In the genomic region with DNA sequence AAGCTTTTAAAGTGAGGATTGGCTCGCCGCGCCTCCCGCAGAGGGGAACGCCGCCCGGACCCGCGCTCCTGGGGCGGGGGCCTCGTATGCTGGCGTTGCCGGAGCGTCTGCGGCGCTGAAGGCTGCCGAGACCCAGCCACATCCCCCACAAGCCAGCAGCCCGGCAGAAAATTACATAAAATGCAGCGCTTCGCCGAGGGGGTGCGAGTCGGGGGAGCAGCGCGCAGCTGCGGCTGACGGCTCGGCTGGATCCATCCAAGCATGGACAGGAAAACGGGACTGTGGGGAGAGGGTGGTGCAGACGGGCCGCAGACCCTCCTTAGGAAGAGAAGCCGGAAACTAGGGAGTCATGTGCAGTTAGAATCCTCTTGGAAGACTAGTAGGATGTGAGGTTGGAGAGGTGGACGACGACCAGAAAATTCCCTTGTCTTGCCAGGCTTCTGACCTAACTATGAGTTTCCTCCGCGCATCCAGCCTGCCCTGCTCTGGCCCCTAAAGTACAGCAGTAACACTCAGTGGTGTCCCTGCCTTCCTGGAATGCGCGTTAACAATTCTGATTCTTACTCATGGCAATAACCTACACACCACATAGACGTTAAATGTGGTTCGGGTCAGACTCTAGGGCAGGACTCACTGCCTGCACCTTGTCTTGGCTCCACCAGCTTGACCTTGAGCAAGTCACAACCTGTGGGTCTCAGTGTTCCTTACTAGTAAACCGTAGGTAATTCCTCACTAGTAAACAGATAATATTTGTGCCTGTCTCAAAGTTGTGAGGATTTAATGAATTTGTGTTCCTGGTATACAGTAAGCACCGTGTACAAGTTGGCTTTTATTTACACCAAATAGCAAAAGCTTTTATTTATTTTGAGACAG, we compare ENCODE assay signal across 8 cellular contexts. TPM values are rescaled to one million over a fixed set of nuclear protein-coding genes. Genes with fewer than 3 reads are reported as not detected.
DNase-seq lines count a peak whose midpoint lies in the region; ATAC-seq and TF ChIP-seq lines count a peak whose summit lies in the region.

No MANE protein-coding gene starts in this region.

- peak overlapping the region; percentile 91 for H3K27ac Mint-ChIP-seq in activated T-helper 1 cell treated with anti-CD3 and anti-CD28 coated beads, Interleukin-12 subunit alpha, Interleukin-12 subunit beta, Interleukin-2, Interleukin-4 antibody, amounts not matched to agents 30 ng/mL and 10 ng/mL and 1 ng/mL, durations not matched to agents 14 hours and 24 hours and 36 hours
- peak overlapping the region in 5 of 6 donors; percentile 83 to 96 (median 92) for H3K27ac Mint-ChIP-seq in naive B cell

- peaks cover 29% of the 10 kb centered on the region for H3K4me1 Mint-ChIP-seq in activated T-helper 1 cell treated with anti-CD3 and anti-CD28 coated beads, Interleukin-12 subunit alpha, Interleukin-12 subunit beta, Interleukin-2, Interleukin-4 antibody, amounts not matched to agents 30 ng/mL and 10 ng/mL and 1 ng/mL, durations not matched to agents 14 hours and 24 hours and 36 hours (ENCODE audit: low read depth)
- H3K4me1 Mint-ChIP-seq in naive B cell, result peaks cover 41 to 69% (median 43%) of the 10 kb centered on the region in 3 donors

- H3K36me3 Mint-ChIP-seq in activated T-helper 1 cell treated with anti-CD3 and anti-CD28 coated beads, Interleukin-12 subunit alpha, Interleukin-12 subunit beta, Interleukin-2, Interleukin-4 antibody, amounts not matched to agents 30 ng/mL and 10 ng/mL and 1 ng/mL, durations not matched to agents 14 hours and 24 hours and 36 hours (ENCODE audit: low read depth), result peaks cover 14% of the 10 kb centered on the region
- H3K36me3 Mint-ChIP-seq in naive B cell, result peaks cover 0 to 5% of the 10 kb centered on the region in 2 donors

- peak overlapping the region; percentile 78 for H3K4me3 ChIP-seq in AG10803 (ENCODE audit: low read length)
- peak overlapping the region; percentile 68 to 88 (median 79) for H3K4me3 ChIP-seq in subcutaneous abdominal adipose tissue (ENCODE audit: low read depth in 1 of 5, low read length in 5 of 5)

- ATAC-seq in HG03521 (IDR thresholded peaks at IDR 0.05; ENCODE audit: unreplicated experiment), result peak; percentile 5
- peak; percentile 11 to 15 for ATAC-seq in naive B cell (ENCODE audit: low read depth in 2 of 2)

- no peaks in the 10 kb centered on the region for H3K9me3 Mint-ChIP-seq in activated T-helper 1 cell treated with anti-CD3 and anti-CD28 coated beads, Interleukin-12 subunit alpha, Interleukin-12 subunit beta, Interleukin-2, Interleukin-4 antibody, amounts not matched to agents 30 ng/mL and 10 ng/mL and 1 ng/mL, durations not matched to agents 14 hours and 24 hours and 36 hours
- peaks cover 0 to 3% (median 0%) of the 10 kb centered on the region in 7 donors for H3K9me3 Mint-ChIP-seq in naive B cell

- no peaks in the 10 kb centered on the region for H3K27me3 ChIP-seq in subcutaneous abdominal adipose tissue (ENCODE audit: control insufficient read depth in 5 of 5, insufficient read depth in 4 of 5, low read length in 5 of 5)

- H3K27me3 Mint-ChIP-seq in activated T-helper 1 cell treated with anti-CD3 and anti-CD28 coated beads, Interleukin-12 subunit alpha, Interleukin-12 subunit beta, Interleukin-2, Interleukin-4 antibody, amounts not matched to agents 30 ng/mL and 10 ng/mL and 1 ng/mL, durations not matched to agents 14 hours and 24 hours and 36 hours (ENCODE audit: insufficient read depth), result no peaks in the 10 kb centered on the region
- H3K27me3 Mint-ChIP-seq in naive B cell, result peaks cover 0 to 4% (median 0%) of the 10 kb centered on the region in 3 donors

- H3K36me3 ChIP-seq in subcutaneous abdominal adipose tissue (ENCODE audit: control insufficient read depth in 5 of 5, insufficient read depth in 5 of 5, low read length in 5 of 5), result no peaks in the 10 kb centered on the region

- peak overlapping the region; percentile 89 for H3K27ac ChIP-seq in subcutaneous abdominal adipose tissue (ENCODE audit: low read depth, low read length)

- intact Hi-C loops in activated T-helper 1 cell treated with anti-CD3 and anti-CD28 coated beads, Interleukin-12 subunit alpha, Interleukin-12 subunit beta, Interleukin-2, Interleukin-4 antibody, amounts not matched to agents 30 ng/mL and 10 ng/mL and 1 ng/mL, durations not matched to agents 14 hours and 24 hours and 36 hours (cut with micrococcal nuclease), result loop anchor here (5.0 kb wide), 1 partner anchor 547 kb away; no protein-coding TSS in a partner anchor

- DNase-seq in AG10803 (ENCODE audit: low read depth) (peak; percentile 80), GM19240 (ENCODE audit: insufficient read length, low spot score) (peak; percentile 12), OCI-M2 (lab: John Stamatoyannopoulos, UW; ENCODE audit: unreplicated experiment) (peak; percentile 89), fibroblast of gingiva (ENCODE audit: low read depth) (peak; percentile 60), naive B cell (peak; percentile 18)
- DNase-seq in activated T-helper 1 cell treated with anti-CD3 and anti-CD28 coated beads, Interleukin-12 subunit alpha, Interleukin-12 subunit beta, Interleukin-2, Interleukin-4 antibody, amounts not matched to agents 30 ng/mL and 10 ng/mL and 1 ng/mL, durations not matched to agents 14 hours and 24 hours and 36 hours (ENCODE audit: low spot score), result peak; percentile 28

- no peak for TF ChIP-seq CTCF in AG10803 (conservative IDR thresholded peaks at IDR 0.05; ENCODE audit: low read length)

- no peaks in the 10 kb centered on the region for H3K9me3 ChIP-seq in subcutaneous abdominal adipose tissue (ENCODE audit: control insufficient read depth in 5 of 5, low read length in 5 of 5)

- H3K9ac ChIP-seq in subcutaneous abdominal adipose tissue (ENCODE audit: low read length in 5 of 5), result peak overlapping the region; percentile 48 to 88 (median 83)

- peaks cover 8 to 24% (median 18%) of the 10 kb centered on the region in 5 donors for H3K4me1 ChIP-seq in subcutaneous abdominal adipose tissue (ENCODE audit: control insufficient read depth in 5 of 5, insufficient read depth in 5 of 5, low read length in 5 of 5)

- H3K4me3 Mint-ChIP-seq in activated T-helper 1 cell treated with anti-CD3 and anti-CD28 coated beads, Interleukin-12 subunit alpha, Interleukin-12 subunit beta, Interleukin-2, Interleukin-4 antibody, amounts not matched to agents 30 ng/mL and 10 ng/mL and 1 ng/mL, durations not matched to agents 14 hours and 24 hours and 36 hours, result peak overlapping the region; percentile 92
- peak overlapping the region; percentile 89 to 98 (median 92) for H3K4me3 Mint-ChIP-seq in naive B cell

RNA-seq across cellular contexts. Expression of a gene that starts 1.0 kb away (rescaled TPM):
- 34.7 and 38.1 TPM in 2 replicates for total RNA-seq in activated T-helper 1 cell treated with anti-CD3 and anti-CD28 coated beads, Interleukin-12 subunit alpha, Interleukin-12 subunit beta, Interleukin-2, Interleukin-4 antibody, amounts not matched to agents 30 ng/mL and 10 ng/mL and 1 ng/mL, durations not matched to agents 14 hours and 24 hours and 36 hours
- polyA plus RNA-seq in naive B cell (ENCODE audit: low read depth in 6 of 6), result 10 to 100 TPM; 31.1 to 49.8 (median 44.1) TPM

RNA-seq across cellular contexts. Expression of a gene that starts 34.5 kb away (rescaled TPM):
- 313 and 314 TPM in 2 replicates for total RNA-seq in activated T-helper 1 cell treated with anti-CD3 and anti-CD28 coated beads, Interleukin-12 subunit alpha, Interleukin-12 subunit beta, Interleukin-2, Interleukin-4 antibody, amounts not matched to agents 30 ng/mL and 10 ng/mL and 1 ng/mL, durations not matched to agents 14 hours and 24 hours and 36 hours
- polyA plus RNA-seq in naive B cell (ENCODE audit: low read depth in 6 of 6), result 100 to 1,000 TPM; 259 to 458 (median 306) TPM

Comparison
In these comparisons a context has a peak if more than half of its experiments do, and no peak if none do; other contexts are left out.
1. Peak in every context shown above with its lines: DNase-seq, ATAC-seq, H3K4me3 ChIP-seq and H3K27ac ChIP-seq.
2. DNase-seq: peak in every context shown above with its lines; median percentile 89 in OCI-M2; 80 in AG10803; 60 in fibroblast of gingiva; 28 in activated T-helper 1 cell treated with anti-CD3 and anti-CD28 coated beads, Interleukin-12 subunit alpha, Interleukin-12 subunit beta, Interleukin-2, Interleukin-4 antibody, amounts not matched to agents 30 ng/mL and 10 ng/mL and 1 ng/mL, durations not matched to agents 14 hours and 24 hours and 36 hours; 18 in naive B cell; 12 in GM19240.